9 cellular contexts compared by ENCODE assay signal in the genomic region with DNA sequence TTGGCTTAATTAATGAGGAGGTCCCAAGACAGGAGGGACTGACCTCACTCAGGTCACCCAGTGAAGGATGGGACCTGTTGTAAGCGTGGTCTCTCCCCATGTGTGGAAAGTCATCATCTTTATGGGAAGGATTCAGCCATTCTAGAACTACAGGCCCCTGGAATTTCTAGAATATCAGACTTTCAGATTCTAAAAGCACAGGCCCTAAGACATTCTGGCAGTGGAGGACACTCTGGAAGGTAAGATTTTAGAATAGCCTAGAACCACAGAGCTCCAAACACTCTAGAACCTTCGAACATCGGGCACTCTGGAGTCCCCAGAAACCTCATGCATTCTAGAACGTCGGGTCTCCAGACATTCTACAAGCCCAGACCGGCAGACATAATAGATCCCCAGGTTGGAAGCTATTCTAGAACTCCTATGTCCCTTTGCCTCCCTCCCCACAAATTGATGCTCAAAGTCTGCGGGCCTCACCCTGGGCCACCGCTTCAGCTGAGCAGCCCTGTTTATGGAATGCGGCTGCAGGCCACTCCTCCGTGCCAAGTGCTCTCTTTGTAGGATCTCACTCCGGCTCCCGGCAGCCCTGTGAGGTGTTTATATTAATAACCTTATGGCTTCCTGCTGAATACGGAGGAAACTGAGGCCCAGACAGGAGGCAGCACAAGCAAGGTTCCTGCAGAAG. TPM values are rescaled to one million over a fixed set of nuclear protein-coding genes. Genes with fewer than 3 reads are reported as not detected.
DNase-seq lines count a peak whose midpoint lies in the region; ATAC-seq lines count a peak whose summit lies in the region.
"Had no signal": no experiment of that assay in that cellular context is flagged by ENCODE, and none has a peak within 500 bp of the region (broad histone marks: within the 10 kb centered on the region; RNA-seq: fewer than 3 reads in every experiment).

No MANE protein-coding gene starts in this region.

- no peaks in the 10 kb centered on the region for H3K4me1 ChIP-seq in skeletal muscle satellite cell (ENCODE audit: control insufficient read depth, insufficient read depth, low read length)

- peak overlapping the region; percentile 56 for H3K9ac ChIP-seq in skeletal muscle satellite cell (ENCODE audit: low read depth, low read length)

- intact Hi-C loops in left ventricle myocardium superior (cut with micrococcal nuclease): no loop called here

- peak overlapping the region; percentile 97 for H3K4me2 ChIP-seq in skeletal muscle satellite cell (ENCODE audit: low read length)

- H3K27me3 ChIP-seq in skeletal muscle satellite cell (ENCODE audit: control insufficient read depth, insufficient read depth, low read length): no peaks in the 10 kb centered on the region

- DNase-seq in NCI-H1417 (lab: John Stamatoyannopoulos, UW) (peak; percentile 28 to 80 (median 66)), NCI-H1417 treated with DMSO at 0.1 percent for 48 hours (lab: John Stamatoyannopoulos, UW) (no peak), SW480 (ENCODE audit: low spot score) (peak; percentile 65), left ventricle myocardium superior (no peak), NOMO-1 treated with DMSO at 0.1 percent for 48 hours (lab: John Stamatoyannopoulos, UW; ENCODE audit: unreplicated experiment) (no peak), NCI-H1048 (lab: John Stamatoyannopoulos, UW) (no peak)

- peak; percentile 23 for ATAC-seq in left ventricle myocardium superior
- ATAC-seq in GM21529 (IDR thresholded peaks at IDR 0.05; ENCODE audit: unreplicated experiment): no peak

- H3K36me3 ChIP-seq in skeletal muscle satellite cell (ENCODE audit: insufficient read depth, low read length): no peaks in the 10 kb centered on the region

- H3K4me3 ChIP-seq in skeletal muscle satellite cell (ENCODE audit: low read length): peak overlapping the region; percentile 80

- no peaks in the 10 kb centered on the region for H3K9me3 ChIP-seq in skeletal muscle satellite cell (replicated peaks; ENCODE audit: low read length)

RNA-seq across cellular contexts. Expression of gene KLK15, which starts 1.9 kb away (rescaled TPM):
- not detected for total RNA-seq in left ventricle myocardium superior
- total RNA-seq in skeletal muscle satellite cell (2012; rRNA removed): not detected in 2 replicates
- total RNA-seq: temporal lobe had no signal

RNA-seq across cellular contexts. Expression of gene KLK1, which starts 11.7 kb away (rescaled TPM):
- total RNA-seq in left ventricle myocardium superior: not detected
- total RNA-seq in skeletal muscle satellite cell (2012; rRNA removed): 0.51 TPM in 1 of 2 replicates, not detected in the other

RNA-seq across cellular contexts. Expression of gene KLK3, which starts 19.5 kb away (rescaled TPM):
- not detected for total RNA-seq in left ventricle myocardium superior
- not detected in 2 replicates for total RNA-seq in skeletal muscle satellite cell (2012; rRNA removed)
- total RNA-seq: temporal lobe had no signal

RNA-seq across cellular contexts. Expression of gene KLK2, which starts 38.0 kb away (rescaled TPM):
- not detected for total RNA-seq in left ventricle myocardium superior
- total RNA-seq in skeletal muscle satellite cell (2012; rRNA removed): 0.76 TPM in 1 of 2 replicates, not detected in the other
- total RNA-seq: temporal lobe had no signal

RNA-seq across cellular contexts. Expression of gene ACP4, which starts 45.0 kb away (rescaled TPM):
- total RNA-seq in left ventricle myocardium superior: not detected
- not detected in 2 replicates for total RNA-seq in skeletal muscle satellite cell (2012; rRNA removed)
- total RNA-seq: temporal lobe had no signal

Comparison
In these comparisons a context has a peak if more than half of its experiments do, and no peak if none do; other contexts are left out.
1. DNase-seq: peak in NCI-H1417 (3 of 3) and SW480 (single experiment); none in NCI-H1417 treated with DMSO at 0.1 percent for 48 hours (single experiment), left ventricle myocardium superior (single experiment), NOMO-1 treated with DMSO at 0.1 percent for 48 hours (single experiment) and NCI-H1048 (single experiment).